15 cellular contexts compared by ENCODE assay signal in genomic region chr3:37071921-37072320, GRCh38.
"Had no signal": no experiment of that assay in that cellular context is flagged by ENCODE, and none has a peak within 500 bp of the region (broad histone marks: within the 10 kb centered on the region; RNA-seq: fewer than 3 reads in every experiment).

No MANE protein-coding gene starts in this region.

- DNase-seq: activated naive CD4-positive, alpha-beta T cell treated with anti-CD3 and anti-CD28 coated beads for 36 hours; amniotic stem cell; foreskin fibroblast; hippocampal formation; kidney; left ventricle myocardium inferior; nucleus accumbens; right cardiac atrium; stimulated activated CD4-positive, alpha-beta T cell treated with anti-CD3 and anti-CD28 coated beads, Interleukin-4, amount 100 ng/mL, for 24 hours; stimulated activated naive CD4-positive, alpha-beta T cell; SW 1271; upper lobe of left lung had no signal

- FAIRE-seq: bronchial epithelial cell, colon, kidney had no signal

- H3K9me3 ChIP-seq: left ventricle myocardium inferior, upper lobe of left lung had no signal

- H3K27me3 ChIP-seq: upper lobe of left lung had no signal

- H3K4me3 ChIP-seq: left ventricle myocardium inferior, skin epidermis, upper lobe of left lung had no signal
